Comparison of ENCODE assay signal across 14 cellular contexts in the genomic region with DNA sequence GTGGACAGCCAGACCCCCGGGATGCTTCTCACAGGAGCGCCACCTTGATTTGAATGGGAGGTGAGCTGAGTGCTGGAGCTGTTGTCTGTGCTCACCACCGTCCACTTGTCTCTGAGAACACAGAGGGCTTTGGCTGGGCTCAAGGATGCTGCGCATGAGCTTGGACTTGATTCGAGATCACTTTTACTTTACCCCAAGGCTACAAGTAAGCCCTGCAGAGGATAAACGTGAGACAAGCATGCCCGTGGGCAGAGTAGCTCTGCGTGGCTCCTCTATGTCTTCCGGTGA.
A peak's percentile ranks its signal among the peaks of the same experiment; 100 is the strongest.
DNase-seq lines count a peak whose midpoint lies in the region; ATAC-seq and TF ChIP-seq lines count a peak whose summit lies in the region.
"Had no signal": no experiment of that assay in that cellular context is flagged by ENCODE, and none has a peak within 500 bp of the region (broad histone marks: within the 10 kb centered on the region; RNA-seq: fewer than 3 reads in every experiment).

No MANE protein-coding gene starts in this region.

- TF ChIP-seq CTCF in endodermal cell (conservative IDR thresholded peaks at IDR 0.05) (no peak), osteocyte (IDR thresholded peaks at IDR 0.05) (no peak), OCI-LY7 (conservative IDR thresholded peaks at IDR 0.05; ENCODE audit: low read length) (no peak)

- H3K27ac Mint-ChIP-seq in endodermal cell: no peak overlapping the region
- no peak overlapping the region for H3K27ac Mint-ChIP-seq in osteocyte (ENCODE audit: unreplicated experiment)
- H3K27ac Mint-ChIP-seq: CD4-positive, alpha-beta T cell had no signal

- 82% methylated on average over 7 to 9 of the region's 9 CpGs for WGBS in endodermal cell (ENCODE audit: insufficient coverage in 1 of 2, insufficient read length in 1 of 2), 2 experiments

- H3K9me2 ChIP-seq in OCI-LY7 (ENCODE audit: insufficient read depth, low read length): no peaks in the 10 kb centered on the region

- H3K4me3 ChIP-seq in endodermal cell (ENCODE audit: low read length) (no peak overlapping the region), OCI-LY7 (ENCODE audit: low read depth, low read length, poor library complexity, severe bottlenecking) (no peak overlapping the region)
- H3K4me3 ChIP-seq: BLaER1 treated with 17β-estradiol and CSF1 and Interleukin-3, amounts not matched to agents 10 nM and 100 nM; GM12878 had no signal

- H3K36me3 Mint-ChIP-seq in endodermal cell (ENCODE audit: low read depth) (no peaks in the 10 kb centered on the region), osteocyte (ENCODE audit: unreplicated experiment) (no peaks in the 10 kb centered on the region)

- H2AFZ ChIP-seq in OCI-LY7 (ENCODE audit: low read length): no peak overlapping the region

- no peaks in the 10 kb centered on the region for H3K9me3 ChIP-seq in endodermal cell (ENCODE audit: control insufficient read depth, low read length)
- no peaks in the 10 kb centered on the region for H3K9me3 ChIP-seq in OCI-LY7 (ENCODE audit: low read length)

- no peak overlapping the region for H3K9ac ChIP-seq in endodermal cell (ENCODE audit: extremely low read depth, low read length, poor library complexity, severe bottlenecking)
- H3K9ac ChIP-seq: BLaER1 treated with 17β-estradiol and CSF1 and Interleukin-3, amounts not matched to agents 10 nM and 100 nM had no signal

- no peak overlapping the region for H3K4me2 ChIP-seq in OCI-LY7 (ENCODE audit: low read length)
- H3K4me2 ChIP-seq: BLaER1 treated with 17β-estradiol and CSF1 and Interleukin-3, amounts not matched to agents 10 nM and 100 nM had no signal

- H3K27me3 Mint-ChIP-seq in endodermal cell (ENCODE audit: insufficient read depth) (peaks cover 23% of the 10 kb centered on the region), osteocyte (ENCODE audit: unreplicated experiment) (no peaks in the 10 kb centered on the region)

- peak; percentile 61 for DNase-seq in activated effector memory CD4-positive, alpha-beta T cell treated with anti-CD3 and anti-CD28 coated beads, Interleukin-2, amount 50 U/mL, for 16 hours
- no peak for DNase-seq in activated effector memory CD4-positive, alpha-beta T cell treated with Interleukin-2 at 50 U/mL for 16 hours
- DNase-seq in endodermal cell (peak; percentile 38), osteocyte (ENCODE audit: extremely low spot score, unreplicated experiment) (peak; percentile 71), OCI-LY7 (ENCODE audit: low spot score) (no peak), NCI-H524 treated with DMSO at 0.1 percent for 48 hours (lab: John Stamatoyannopoulos, UW) (no peak)
- DNase-seq: 8988T; Calu3; CD4-positive, alpha-beta T cell; DMS 273 treated with DMSO at 0.1 percent for 48 hours had no signal

- no peaks in the 10 kb centered on the region for H3K27me3 ChIP-seq in endodermal cell (ENCODE audit: control insufficient read depth, insufficient read depth, low read length, poor library complexity, severe bottlenecking)
- H3K27me3 ChIP-seq: BLaER1 treated with 17β-estradiol and CSF1 and Interleukin-3, amounts not matched to agents 10 nM and 100 nM had no signal

- H3K36me3 ChIP-seq in endodermal cell (ENCODE audit: control insufficient read depth, insufficient read depth, low read length): no peaks in the 10 kb centered on the region
- H3K36me3 ChIP-seq in OCI-LY7 (ENCODE audit: insufficient read depth, low read length): no peaks in the 10 kb centered on the region
- H3K36me3 ChIP-seq: BLaER1 treated with 17β-estradiol and CSF1 and Interleukin-3, amounts not matched to agents 10 nM and 100 nM had no signal

- H3K9me3 Mint-ChIP-seq in endodermal cell (peaks cover 9% of the 10 kb centered on the region), osteocyte (ENCODE audit: unreplicated experiment) (no peaks in the 10 kb centered on the region)
- H3K9me3 Mint-ChIP-seq: CD4-positive, alpha-beta T cell had no signal

- POLR2A ChIA-PET in OCI-LY7 (lab: Charles Lee): no interaction called here

- no peaks in the 10 kb centered on the region for H3K79me2 ChIP-seq in OCI-LY7 (ENCODE audit: insufficient read depth, low read depth, low read length)

- H3K4me1 Mint-ChIP-seq in endodermal cell: no peaks in the 10 kb centered on the region
- no peaks in the 10 kb centered on the region for H3K4me1 Mint-ChIP-seq in osteocyte (ENCODE audit: unreplicated experiment)

- H3K4me1 ChIP-seq in endodermal cell (ENCODE audit: control insufficient read depth, insufficient read depth, low read length) (no peaks in the 10 kb centered on the region), OCI-LY7 (ENCODE audit: insufficient read depth, low read length, poor library complexity, severe bottlenecking) (no peaks in the 10 kb centered on the region)
- H3K4me1 ChIP-seq: BLaER1 treated with 17β-estradiol and CSF1 and Interleukin-3, amounts not matched to agents 10 nM and 100 nM had no signal

- CTCF ChIA-PET in OCI-LY7 (lab: Charles Lee; ENCODE audit: unreplicated experiment): interaction anchor here (0.5 kb wide), 1 partner anchor 274 kb away, joined by 3 read pairs; no protein-coding TSS in a partner anchor

- ATAC-seq in HG03025 (IDR thresholded peaks at IDR 0.05; ENCODE audit: low FRiP score, unreplicated experiment): no peak
- ATAC-seq: GM12878, HCT116 had no signal

- H3K4me3 Mint-ChIP-seq in endodermal cell: no peak overlapping the region
- no peak overlapping the region for H3K4me3 Mint-ChIP-seq in osteocyte (ENCODE audit: unreplicated experiment)
- H3K4me3 Mint-ChIP-seq: CD4-positive, alpha-beta T cell had no signal

- H3K27ac ChIP-seq in endodermal cell (ENCODE audit: low read depth, low read length): peak overlapping the region; percentile 55
- H3K27ac ChIP-seq in OCI-LY7 (ENCODE audit: low read depth, low read length, poor library complexity, severe bottlenecking): no peak overlapping the region
- H3K27ac ChIP-seq: BLaER1 treated with 17β-estradiol and CSF1 and Interleukin-3, amounts not matched to agents 10 nM and 100 nM had no signal

- H4K20me1 ChIP-seq in OCI-LY7 (ENCODE audit: insufficient read depth, low read length): no peaks in the 10 kb centered on the region
- H4K20me1 ChIP-seq: BLaER1 treated with 17β-estradiol and CSF1 and Interleukin-3, amounts not matched to agents 10 nM and 100 nM had no signal

- intact Hi-C loops in OCI-LY7 (cut with micrococcal nuclease; ENCODE audit: unreplicated experiment): no loop called here

- no TSS peak for BruUV-seq in OCI-LY7 (replicated peaks; lab: Mats Ljungman, UMichigan)

Comparison
In these comparisons a context has a peak if more than half of its experiments do, and no peak if none do; other contexts are left out.
1. DNase-seq: peak in activated effector memory CD4-positive, alpha-beta T cell treated with anti-CD3 and anti-CD28 coated beads, Interleukin-2, amount 50 U/mL, for 16 hours (single experiment), endodermal cell (single experiment) and osteocyte (single experiment); none in activated effector memory CD4-positive, alpha-beta T cell treated with Interleukin-2 at 50 U/mL for 16 hours (single experiment), OCI-LY7 (single experiment) and NCI-H524 treated with DMSO at 0.1 percent for 48 hours (single experiment).